In the genomic region with DNA sequence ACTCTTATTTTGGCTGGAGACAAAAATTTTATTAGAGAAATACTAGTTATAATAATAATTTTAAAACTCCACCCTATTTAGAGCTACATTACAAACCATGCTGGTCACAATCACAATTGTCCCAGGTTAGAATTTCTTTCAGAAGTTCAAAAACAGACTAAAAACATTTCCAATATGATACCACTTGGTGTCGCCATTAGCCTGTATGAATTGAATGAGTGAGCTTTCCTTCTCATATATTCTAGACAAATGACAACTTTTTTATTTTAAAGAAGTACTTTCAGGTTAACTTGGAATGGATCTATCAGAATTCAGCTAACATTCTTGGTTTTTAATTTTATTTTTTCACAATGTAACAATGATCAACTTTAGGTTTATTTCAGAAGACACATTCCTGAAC, we compare ENCODE assay signal across 1 cellular context.
TF ChIP-seq lines count a peak whose summit lies in the region.

No MANE protein-coding gene starts in this region.

TF ChIP-seq in GM23338, 12 proteins besides CTCF, POLR2A, EP300 and RAD21 (continued from another document):
- TF ChIP-seq ZNF462 (CRISPR knock-in tag; IDR thresholded peaks at IDR 0.05) (no peak), ZNF114 (CRISPR knock-in tag; IDR thresholded peaks at IDR 0.05) (no peak), CREB1 (CRISPR knock-in tag; IDR thresholded peaks at IDR 0.05; ENCODE audit: low read depth) (no peak), EZH2 (IDR thresholded peaks at IDR 0.05; ENCODE audit: low read depth, unreplicated experiment) (no peak), JUNB (IDR thresholded peaks at IDR 0.05; ENCODE audit: unreplicated experiment) (no peak), ZNF331 (CRISPR knock-in tag; IDR thresholded peaks at IDR 0.05; ENCODE audit: low read depth) (no peak)
- TF ChIP-seq, protein P1, sequence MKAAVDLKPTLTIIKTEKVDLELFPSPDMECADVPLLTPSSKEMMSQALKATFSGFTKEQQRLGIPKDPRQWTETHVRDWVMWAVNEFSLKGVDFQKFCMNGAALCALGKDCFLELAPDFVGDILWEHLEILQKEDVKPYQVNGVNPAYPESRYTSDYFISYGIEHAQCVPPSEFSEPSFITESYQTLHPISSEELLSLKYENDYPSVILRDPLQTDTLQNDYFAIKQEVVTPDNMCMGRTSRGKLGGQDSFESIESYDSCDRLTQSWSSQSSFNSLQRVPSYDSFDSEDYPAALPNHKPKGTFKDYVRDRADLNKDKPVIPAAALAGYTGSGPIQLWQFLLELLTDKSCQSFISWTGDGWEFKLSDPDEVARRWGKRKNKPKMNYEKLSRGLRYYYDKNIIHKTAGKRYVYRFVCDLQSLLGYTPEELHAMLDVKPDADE (IDR thresholded peaks at IDR 0.05): no peak
